In genomic region chr22:26398741-26399153, GRCh38 we compare ENCODE assay signal across 8 cellular contexts. TPM values are rescaled to one million over a fixed set of nuclear protein-coding genes. Genes with fewer than 3 reads are reported as not detected.
DNase-seq lines count a peak whose midpoint lies in the region; ATAC-seq and TF ChIP-seq lines count a peak whose summit lies in the region.

No MANE protein-coding gene starts in this region.

- no peak overlapping the region for H2AK5ac ChIP-seq in trophoblast cell (ENCODE audit: low read length)

- no peaks in the 10 kb centered on the region for H3K9me3 Mint-ChIP-seq in CD8-positive, alpha-beta T cell

- no peak overlapping the region for H3K18ac ChIP-seq in trophoblast cell (ENCODE audit: low read length)

- H4K8ac ChIP-seq in trophoblast cell (ENCODE audit: low read depth, low read length): no peak overlapping the region

- ATAC-seq in CD8-positive, alpha-beta T cell: peak; percentile 52
- ATAC-seq in GM19463 (IDR thresholded peaks at IDR 0.05; ENCODE audit: unreplicated experiment): no peak

- no peak overlapping the region for H3K27ac ChIP-seq in CD8-positive, alpha-beta T cell (ENCODE audit: low read depth, low read length)
- no peak overlapping the region for H3K27ac ChIP-seq in HEK293 (ENCODE audit: extremely low read depth, low read depth, low read length)
- H3K27ac ChIP-seq in RWPE1: no peak overlapping the region
- H3K27ac ChIP-seq in trophoblast cell (ENCODE audit: low read depth, low read length): no peak overlapping the region
- no peak overlapping the region for H3K27ac ChIP-seq in uterus

- no peaks in the 10 kb centered on the region for H3K79me1 ChIP-seq in trophoblast cell (ENCODE audit: low read length)

- H3K36me3 ChIP-seq in CD8-positive, alpha-beta T cell (ENCODE audit: insufficient read depth, low read length): no peaks in the 10 kb centered on the region
- no peaks in the 10 kb centered on the region for H3K36me3 ChIP-seq in HEK293 (ENCODE audit: control insufficient read depth in 2 of 2, insufficient read depth in 1 of 2, low read length in 2 of 2)
- H3K36me3 ChIP-seq in trophoblast cell (ENCODE audit: control insufficient read depth in 1 of 2, insufficient read depth in 2 of 2, low read length in 2 of 2): no peaks in the 10 kb centered on the region
- H3K36me3 ChIP-seq in uterus: no peaks in the 10 kb centered on the region

- no peaks in the 10 kb centered on the region for H3K4me1 Mint-ChIP-seq in CD8-positive, alpha-beta T cell (ENCODE audit: low read depth)

- H3K27ac Mint-ChIP-seq in CD8-positive, alpha-beta T cell: no peak overlapping the region

- TF ChIP-seq CTCF in CD8-positive, alpha-beta T cell (IDR thresholded peaks at IDR 0.05): peak; percentile 36
- TF ChIP-seq CTCF in HEK293 (tag by site-specific recombination; IDR thresholded peaks at IDR 0.05) (peak; percentile 61; the same call in 1 of the 2 replicates), RWPE1 (conservative IDR thresholded peaks at IDR 0.05; ENCODE audit: low read depth) (peak; percentile 81), uterus (IDR thresholded peaks at IDR 0.05) (peak; percentile 40 to 51 (median 46))

- H3K79me2 ChIP-seq in trophoblast cell (ENCODE audit: control insufficient read depth, insufficient read depth, low read length, poor library complexity): no peaks in the 10 kb centered on the region

- intact Hi-C loops in CD8-positive, alpha-beta T cell (cut with DNase I, micrococcal nuclease): loop anchor here (1.0 to 10.0 kb wide), 3 partner anchors 30 to 1406 kb away; partner anchors contain the start of genes ASPHD2 (in 1 of the 2) and MN1 (in 1 of the 2)
- intact Hi-C loops in uterus (cut with DNase I; ENCODE audit: low total_unique reads): no loop called here

- H3K27me3 Mint-ChIP-seq in CD8-positive, alpha-beta T cell (ENCODE audit: low read depth): peaks cover 4% of the 10 kb centered on the region

- no peak overlapping the region for H3K23ac ChIP-seq in trophoblast cell (ENCODE audit: low read length)

- H4K91ac ChIP-seq in trophoblast cell (ENCODE audit: low read depth, low read length): no peak overlapping the region

- TF ChIP-seq POLR2A in uterus (IDR thresholded peaks at IDR 0.05): no peak

- no peaks in the 10 kb centered on the region for H3K27me3 ChIP-seq in CD8-positive, alpha-beta T cell (ENCODE audit: insufficient read depth, low read length)
- H3K27me3 ChIP-seq in trophoblast cell (ENCODE audit: insufficient read depth, low read length): no peaks in the 10 kb centered on the region
- H3K27me3 ChIP-seq in uterus: no peaks in the 10 kb centered on the region

- no peaks in the 10 kb centered on the region for H3K36me3 Mint-ChIP-seq in CD8-positive, alpha-beta T cell

- H2BK12ac ChIP-seq in trophoblast cell (ENCODE audit: low read length): no peak overlapping the region

- H2AFZ ChIP-seq in trophoblast cell (ENCODE audit: insufficient read depth, low read length, poor library complexity): no peak overlapping the region

- no peaks in the 10 kb centered on the region for H3K9me3 ChIP-seq in CD8-positive, alpha-beta T cell (ENCODE audit: low read length)
- no peaks in the 10 kb centered on the region for H3K9me3 ChIP-seq in HEK293 (ENCODE audit: control insufficient read depth, insufficient read depth, low read depth, low read length)
- H3K9me3 ChIP-seq in trophoblast cell (ENCODE audit: insufficient read depth, low read depth, low read length): no peaks in the 10 kb centered on the region
- H3K9me3 ChIP-seq in uterus: no peaks in the 10 kb centered on the region

- peak in 6 of 7 experiments; percentile 36 to 57 (median 42) for DNase-seq in CD8-positive, alpha-beta T cell
- peak; percentile 57 for DNase-seq in RWPE1 (ENCODE audit: low spot score)
- DNase-seq in activated effector memory CD4-positive, alpha-beta T cell treated with anti-CD3 and anti-CD28 coated beads, Interleukin-2, amount 50 U/mL, for 16 hours: peak; percentile 82
- peak; percentile 58 for DNase-seq in foreskin melanocyte
- peak; percentile 76 to 82 for DNase-seq in trophoblast cell
- peak; percentile 22 to 33 for DNase-seq in uterus

- H3K4me2 ChIP-seq in trophoblast cell (ENCODE audit: low read length): no peak overlapping the region

- H4K12ac ChIP-seq in trophoblast cell (ENCODE audit: low read depth, low read length): no peak overlapping the region

- H3K9ac ChIP-seq in trophoblast cell (ENCODE audit: low read length): no peak overlapping the region

- H3K4me3 Mint-ChIP-seq in CD8-positive, alpha-beta T cell: no peak overlapping the region

- no peak overlapping the region for H2BK120ac ChIP-seq in trophoblast cell (ENCODE audit: insufficient read depth, low read length, poor library complexity)

- H3K4me1 ChIP-seq in CD8-positive, alpha-beta T cell (ENCODE audit: insufficient read depth, low read length): no peaks in the 10 kb centered on the region
- no peaks in the 10 kb centered on the region for H3K4me1 ChIP-seq in HEK293 (ENCODE audit: control insufficient read depth, insufficient read depth, low read length)
- H3K4me1 ChIP-seq in trophoblast cell (ENCODE audit: control insufficient read depth in 1 of 2, insufficient read depth in 2 of 2, low read length in 2 of 2): no peaks in the 10 kb centered on the region
- H3K4me1 ChIP-seq in uterus: no peaks in the 10 kb centered on the region

- no peak overlapping the region for H3K4me3 ChIP-seq in CD8-positive, alpha-beta T cell (ENCODE audit: low read depth, low read length)
- H3K4me3 ChIP-seq in HEK293 (ENCODE audit: low read depth, low read length): no peak overlapping the region
- H3K4me3 ChIP-seq in trophoblast cell (ENCODE audit: low read depth, low read length): no peak overlapping the region
- no peak overlapping the region for H3K4me3 ChIP-seq in uterus

- no peak overlapping the region for H3K14ac ChIP-seq in trophoblast cell (ENCODE audit: low read length)

- no CpG with 5 or more reads among the region's 3 CpGs for WGBS in trophoblast cell (ENCODE audit: extremely low coverage, insufficient coverage, insufficient read length)

- H2BK5ac ChIP-seq in trophoblast cell (ENCODE audit: low read depth, low read length, poor library complexity): no peak overlapping the region

- CTCF ChIA-PET in CD8-positive, alpha-beta T cell (lab: Charles Lee): interaction anchor here (0.9 to 5.4 kb wide), 2 partner anchors 21 to 62 kb away, joined by 3 to 53 read pairs; no protein-coding TSS in a partner anchor
- CTCF ChIA-PET in HEK293 (lab: Yijun Ruan, JAX): interaction anchor here (1.1 to 17.9 kb wide), 6 partner anchors 17 to 103 kb away, joined by 3 to 267 read pairs (median 4); no protein-coding TSS in a partner anchor
- CTCF ChIA-PET in RWPE1 (lab: Yijun Ruan, JAX): interaction anchor here (0.5 to 1.2 kb wide), 3 partner anchors 10 to 63 kb away, joined by 3 to 4 read pairs (median 3); no protein-coding TSS in a partner anchor

- H3K4ac ChIP-seq in trophoblast cell (ENCODE audit: low read depth, low read length): no peak overlapping the region

- POLR2A ChIA-PET in CD8-positive, alpha-beta T cell (lab: Charles Lee): no interaction called here
- POLR2A ChIA-PET in HEK293 (lab: Yijun Ruan, JAX) (no interaction called here), RWPE1 (lab: Yijun Ruan, JAX; ENCODE audit: low non-redundant PET) (no interaction called here)

TF ChIP-seq in HEK293, 187 proteins besides CTCF, POLR2A, EP300 and RAD21 (continues in another document):
- TF ChIP-seq ZNF404 (tag by site-specific recombination; IDR thresholded peaks at IDR 0.05): no peak
- TF ChIP-seq INSM2 (tag by site-specific recombination; IDR thresholded peaks at IDR 0.05): no peak
- TF ChIP-seq ZNF654 (tag by site-specific recombination; IDR thresholded peaks at IDR 0.05; ENCODE audit: low read depth): peak; percentile 88
- 0 out of 2 replicates have a peak, but pooled peaks have one; percentile 17 for TF ChIP-seq ZBTB17 (tag by site-specific recombination; IDR thresholded peaks at IDR 0.05)
- TF ChIP-seq ZNF501 (tag by site-specific recombination; IDR thresholded peaks at IDR 0.05): no peak
- no peak for TF ChIP-seq ZBTB49 (tag by site-specific recombination; IDR thresholded peaks at IDR 0.05; ENCODE audit: low read depth)
- no peak for TF ChIP-seq ZSCAN16 (tag by site-specific recombination; IDR thresholded peaks at IDR 0.05)

RNA-seq across cellular contexts. Expression of gene ASPHD2, which starts 30.3 kb away (rescaled TPM):
- under 1 TPM; 0.90 to 1.00 TPM for total RNA-seq in CD8-positive, alpha-beta T cell
- polyA plus RNA-seq in trophoblast cell (2013): 9.5 and 9.9 TPM in 2 replicates
- total RNA-seq in uterus: 1 to 10 TPM in 1 of 4 donors, under 1 TPM in 1, not detected in 2; 0.83 to 1.8 TPM

Comparison
In these comparisons a context has a peak if more than half of its experiments do, and no peak if none do; other contexts are left out.
1. DNase-seq: peak in every context shown above with its lines; median percentile 82 in activated effector memory CD4-positive, alpha-beta T cell treated with anti-CD3 and anti-CD28 coated beads, Interleukin-2, amount 50 U/mL, for 16 hours; 79 in trophoblast cell; 58 in foreskin melanocyte; 57 in RWPE1; 42 in CD8-positive, alpha-beta T cell; 28 in uterus.